In the genomic region with DNA sequence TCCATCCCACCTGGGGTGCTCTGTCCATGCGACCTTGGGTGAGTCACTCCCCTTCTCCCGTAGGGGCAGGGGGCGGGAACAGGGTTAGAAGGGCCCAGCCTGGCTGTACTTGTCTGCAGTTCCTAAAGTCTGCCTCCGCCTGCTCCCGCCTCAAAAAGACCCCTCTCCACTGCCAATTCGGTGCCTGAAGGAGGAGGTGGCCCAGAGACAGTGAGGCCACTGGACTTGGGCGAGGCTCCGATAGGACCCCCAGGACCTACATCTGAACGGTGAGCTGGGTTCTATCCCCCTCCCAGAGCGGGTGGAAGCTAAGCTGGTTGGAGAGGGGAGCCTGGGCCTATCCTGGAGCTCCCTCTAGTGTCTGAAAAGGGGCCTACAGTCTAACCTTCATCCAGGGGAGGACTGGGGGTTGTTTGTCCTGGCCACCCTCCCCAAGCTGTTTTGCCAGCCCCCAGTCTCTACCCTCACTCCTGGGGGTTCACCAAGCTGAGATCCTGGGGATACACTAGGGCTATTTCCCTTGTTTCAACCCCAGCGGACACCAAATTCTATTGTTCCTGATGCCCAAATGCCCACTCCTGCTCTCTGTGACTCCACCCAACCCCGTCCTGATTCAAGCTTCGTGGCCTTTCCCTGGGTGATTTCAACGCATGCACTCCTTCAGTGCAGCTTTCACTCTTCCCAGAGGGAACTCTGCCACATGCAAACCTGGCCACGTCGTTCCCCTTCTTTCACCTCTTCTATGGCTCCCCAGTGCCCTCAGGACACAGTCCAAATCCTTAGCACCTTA, we compare ENCODE assay signal across 8 cellular contexts. TPM values are rescaled to one million over a fixed set of nuclear protein-coding genes. Genes with fewer than 3 reads are reported as not detected.
A peak's percentile ranks its signal among the peaks of the same experiment; 100 is the strongest.
DNase-seq lines count a peak whose midpoint lies in the region; ATAC-seq and TF ChIP-seq lines count a peak whose summit lies in the region.

No MANE protein-coding gene starts in this region.

- DNase-seq in GM04504 (ENCODE audit: low read depth) (peak; percentile 28), NCI-H2227 (lab: John Stamatoyannopoulos, UW; ENCODE audit: unreplicated experiment) (peak; percentile 63), cerebellum (ENCODE audit: low spot score) (peak; percentile 76), lower lobe of right lung (no peak)
- peak; percentile 50 for DNase-seq in activated CD4-positive, alpha-beta T cell treated with anti-CD3 and anti-CD28 coated beads for 1 hour
- peak; percentile 27 to 38 for DNase-seq in stimulated activated CD8-positive, alpha-beta memory T cell treated with anti-CD3 and anti-CD28 coated beads, Interleukin-15, amount 100 ng/mL, for 48 hours (ENCODE audit: low read depth in 2 of 2)

- H3K4me3 ChIP-seq in lower lobe of right lung: no peak overlapping the region

- no peaks in the 10 kb centered on the region for H3K36me3 ChIP-seq in lower lobe of right lung

- peaks cover 5% of the 10 kb centered on the region for H3K4me1 ChIP-seq in lower lobe of right lung

- H3K27ac ChIP-seq in lower lobe of right lung: no peak overlapping the region

- ATAC-seq in HG02763 (IDR thresholded peaks at IDR 0.05; ENCODE audit: unreplicated experiment) (peak; percentile 45), lower lobe of right lung (peak; percentile 82 to 84), GM18858 (IDR thresholded peaks at IDR 0.05; ENCODE audit: unreplicated experiment) (no peak)

- TF ChIP-seq CTCF in lower lobe of right lung (IDR thresholded peaks at IDR 0.05): peak; percentile 93

- peaks cover 9% of the 10 kb centered on the region for H3K27me3 ChIP-seq in lower lobe of right lung (ENCODE audit: low read depth)

- intact Hi-C loops in lower lobe of right lung (cut with DNase I): no loop called here

- H3K9me3 ChIP-seq in lower lobe of right lung: no peaks in the 10 kb centered on the region

RNA-seq across cellular contexts. Expression of a gene that starts 6.1 kb away (rescaled TPM):
- total RNA-seq in cerebellum (18.1 TPM), lower lobe of right lung (not detected)

Comparison
In these comparisons a context has a peak if more than half of its experiments do, and no peak if none do; other contexts are left out.
1. RNA of a gene that starts 6.1 kb away (total RNA-seq): 18.1 TPM in cerebellum (single experiment); not detected in lower lobe of right lung (single experiment); every median in the first group is over 10 times any median in the second.